Comparison of ENCODE assay signal across 1 cellular context in the genomic region with DNA sequence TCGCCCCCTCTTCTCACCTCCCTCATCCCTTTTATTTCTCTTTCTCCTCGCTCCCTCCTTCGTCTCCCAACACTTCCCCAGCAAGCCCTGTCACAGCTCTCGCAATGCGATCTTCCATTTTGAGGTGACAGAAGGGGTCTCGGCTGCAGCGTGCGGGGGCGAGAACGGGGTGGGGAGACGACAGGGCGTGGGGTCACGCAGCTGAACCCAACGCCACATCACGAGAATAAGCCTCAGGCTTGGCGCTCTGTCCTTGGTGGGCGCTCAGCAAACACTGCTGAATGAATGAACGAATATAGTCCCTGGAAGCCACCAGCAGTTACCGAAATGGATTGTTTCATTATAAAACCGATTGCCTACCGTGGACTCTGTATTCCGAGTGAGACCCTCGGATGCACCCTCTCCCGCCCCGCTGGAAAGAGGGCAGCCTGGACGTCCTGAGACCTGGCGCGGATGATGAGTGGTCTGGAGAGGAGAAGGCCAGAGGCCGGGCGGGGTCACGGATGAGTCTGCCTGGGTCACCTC.
TF ChIP-seq lines count a peak whose summit lies in the region.

No MANE protein-coding gene starts in this region.

TF ChIP-seq in GM23338, 12 proteins besides CTCF, POLR2A, EP300 and RAD21 (continued from another document):
- TF ChIP-seq, protein P1, sequence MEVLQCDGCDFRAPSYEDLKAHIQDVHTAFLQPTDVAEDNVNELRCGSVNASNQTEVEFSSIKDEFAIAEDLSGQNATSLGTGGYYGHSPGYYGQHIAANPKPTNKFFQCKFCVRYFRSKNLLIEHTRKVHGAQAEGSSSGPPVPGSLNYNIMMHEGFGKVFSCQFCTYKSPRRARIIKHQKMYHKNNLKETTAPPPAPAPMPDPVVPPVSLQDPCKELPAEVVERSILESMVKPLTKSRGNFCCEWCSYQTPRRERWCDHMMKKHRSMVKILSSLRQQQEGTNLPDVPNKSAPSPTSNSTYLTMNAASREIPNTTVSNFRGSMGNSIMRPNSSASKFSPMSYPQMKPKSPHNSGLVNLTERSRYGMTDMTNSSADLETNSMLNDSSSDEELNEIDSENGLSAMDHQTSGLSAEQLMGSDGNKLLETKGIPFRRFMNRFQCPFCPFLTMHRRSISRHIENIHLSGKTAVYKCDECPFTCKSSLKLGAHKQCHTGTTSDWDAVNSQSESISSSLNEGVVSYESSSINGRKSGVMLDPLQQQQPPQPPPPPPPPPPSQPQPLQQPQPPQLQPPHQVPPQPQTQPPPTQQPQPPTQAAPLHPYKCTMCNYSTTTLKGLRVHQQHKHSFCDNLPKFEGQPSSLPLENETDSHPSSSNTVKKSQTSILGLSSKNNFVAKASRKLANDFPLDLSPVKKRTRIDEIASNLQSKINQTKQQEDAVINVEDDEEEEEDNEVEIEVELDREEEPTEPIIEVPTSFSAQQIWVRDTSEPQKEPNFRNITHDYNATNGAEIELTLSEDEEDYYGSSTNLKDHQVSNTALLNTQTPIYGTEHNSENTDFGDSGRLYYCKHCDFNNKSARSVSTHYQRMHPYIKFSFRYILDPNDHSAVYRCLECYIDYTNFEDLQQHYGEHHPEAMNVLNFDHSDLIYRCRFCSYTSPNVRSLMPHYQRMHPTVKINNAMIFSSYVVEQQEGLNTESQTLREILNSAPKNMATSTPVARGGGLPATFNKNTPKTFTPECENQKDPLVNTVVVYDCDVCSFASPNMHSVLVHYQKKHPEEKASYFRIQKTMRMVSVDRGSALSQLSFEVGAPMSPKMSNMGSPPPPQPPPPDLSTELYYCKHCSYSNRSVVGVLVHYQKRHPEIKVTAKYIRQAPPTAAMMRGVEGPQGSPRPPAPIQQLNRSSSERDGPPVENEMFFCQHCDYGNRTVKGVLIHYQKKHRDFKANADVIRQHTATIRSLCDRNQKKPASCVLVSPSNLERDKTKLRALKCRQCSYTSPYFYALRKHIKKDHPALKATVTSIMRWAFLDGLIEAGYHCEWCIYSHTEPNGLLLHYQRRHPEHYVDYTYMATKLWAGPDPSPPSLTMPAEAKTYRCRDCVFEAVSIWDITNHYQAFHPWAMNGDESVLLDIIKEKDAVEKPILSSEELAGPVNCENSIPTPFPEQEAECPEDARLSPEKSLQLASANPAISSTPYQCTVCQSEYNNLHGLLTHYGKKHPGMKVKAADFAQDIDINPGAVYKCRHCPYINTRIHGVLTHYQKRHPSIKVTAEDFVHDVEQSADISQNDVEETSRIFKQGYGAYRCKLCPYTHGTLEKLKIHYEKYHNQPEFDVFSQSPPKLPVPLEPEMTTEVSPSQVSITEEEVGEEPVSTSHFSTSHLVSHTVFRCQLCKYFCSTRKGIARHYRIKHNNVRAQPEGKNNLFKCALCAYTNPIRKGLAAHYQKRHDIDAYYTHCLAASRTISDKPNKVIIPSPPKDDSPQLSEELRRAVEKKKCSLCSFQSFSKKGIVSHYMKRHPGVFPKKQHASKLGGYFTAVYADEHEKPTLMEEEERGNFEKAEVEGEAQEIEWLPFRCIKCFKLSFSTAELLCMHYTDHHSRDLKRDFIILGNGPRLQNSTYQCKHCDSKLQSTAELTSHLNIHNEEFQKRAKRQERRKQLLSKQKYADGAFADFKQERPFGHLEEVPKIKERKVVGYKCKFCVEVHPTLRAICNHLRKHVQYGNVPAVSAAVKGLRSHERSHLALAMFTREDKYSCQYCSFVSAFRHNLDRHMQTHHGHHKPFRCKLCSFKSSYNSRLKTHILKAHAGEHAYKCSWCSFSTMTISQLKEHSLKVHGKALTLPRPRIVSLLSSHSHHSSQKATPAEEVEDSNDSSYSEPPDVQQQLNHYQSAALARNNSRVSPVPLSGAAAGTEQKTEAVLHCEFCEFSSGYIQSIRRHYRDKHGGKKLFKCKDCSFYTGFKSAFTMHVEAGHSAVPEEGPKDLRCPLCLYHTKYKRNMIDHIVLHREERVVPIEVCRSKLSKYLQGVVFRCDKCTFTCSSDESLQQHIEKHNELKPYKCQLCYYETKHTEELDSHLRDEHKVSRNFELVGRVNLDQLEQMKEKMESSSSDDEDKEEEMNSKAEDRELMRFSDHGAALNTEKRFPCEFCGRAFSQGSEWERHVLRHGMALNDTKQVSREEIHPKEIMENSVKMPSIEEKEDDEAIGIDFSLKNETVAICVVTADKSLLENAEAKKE (CRISPR knock-in tag; IDR thresholded peaks at IDR 0.05) = no peak
- TF ChIP-seq, protein P2, sequence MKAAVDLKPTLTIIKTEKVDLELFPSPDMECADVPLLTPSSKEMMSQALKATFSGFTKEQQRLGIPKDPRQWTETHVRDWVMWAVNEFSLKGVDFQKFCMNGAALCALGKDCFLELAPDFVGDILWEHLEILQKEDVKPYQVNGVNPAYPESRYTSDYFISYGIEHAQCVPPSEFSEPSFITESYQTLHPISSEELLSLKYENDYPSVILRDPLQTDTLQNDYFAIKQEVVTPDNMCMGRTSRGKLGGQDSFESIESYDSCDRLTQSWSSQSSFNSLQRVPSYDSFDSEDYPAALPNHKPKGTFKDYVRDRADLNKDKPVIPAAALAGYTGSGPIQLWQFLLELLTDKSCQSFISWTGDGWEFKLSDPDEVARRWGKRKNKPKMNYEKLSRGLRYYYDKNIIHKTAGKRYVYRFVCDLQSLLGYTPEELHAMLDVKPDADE (IDR thresholded peaks at IDR 0.05) = no peak
- TF ChIP-seq, protein P3, sequence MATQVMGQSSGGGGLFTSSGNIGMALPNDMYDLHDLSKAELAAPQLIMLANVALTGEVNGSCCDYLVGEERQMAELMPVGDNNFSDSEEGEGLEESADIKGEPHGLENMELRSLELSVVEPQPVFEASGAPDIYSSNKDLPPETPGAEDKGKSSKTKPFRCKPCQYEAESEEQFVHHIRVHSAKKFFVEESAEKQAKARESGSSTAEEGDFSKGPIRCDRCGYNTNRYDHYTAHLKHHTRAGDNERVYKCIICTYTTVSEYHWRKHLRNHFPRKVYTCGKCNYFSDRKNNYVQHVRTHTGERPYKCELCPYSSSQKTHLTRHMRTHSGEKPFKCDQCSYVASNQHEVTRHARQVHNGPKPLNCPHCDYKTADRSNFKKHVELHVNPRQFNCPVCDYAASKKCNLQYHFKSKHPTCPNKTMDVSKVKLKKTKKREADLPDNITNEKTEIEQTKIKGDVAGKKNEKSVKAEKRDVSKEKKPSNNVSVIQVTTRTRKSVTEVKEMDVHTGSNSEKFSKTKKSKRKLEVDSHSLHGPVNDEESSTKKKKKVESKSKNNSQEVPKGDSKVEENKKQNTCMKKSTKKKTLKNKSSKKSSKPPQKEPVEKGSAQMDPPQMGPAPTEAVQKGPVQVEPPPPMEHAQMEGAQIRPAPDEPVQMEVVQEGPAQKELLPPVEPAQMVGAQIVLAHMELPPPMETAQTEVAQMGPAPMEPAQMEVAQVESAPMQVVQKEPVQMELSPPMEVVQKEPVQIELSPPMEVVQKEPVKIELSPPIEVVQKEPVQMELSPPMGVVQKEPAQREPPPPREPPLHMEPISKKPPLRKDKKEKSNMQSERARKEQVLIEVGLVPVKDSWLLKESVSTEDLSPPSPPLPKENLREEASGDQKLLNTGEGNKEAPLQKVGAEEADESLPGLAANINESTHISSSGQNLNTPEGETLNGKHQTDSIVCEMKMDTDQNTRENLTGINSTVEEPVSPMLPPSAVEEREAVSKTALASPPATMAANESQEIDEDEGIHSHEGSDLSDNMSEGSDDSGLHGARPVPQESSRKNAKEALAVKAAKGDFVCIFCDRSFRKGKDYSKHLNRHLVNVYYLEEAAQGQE (IDR thresholded peaks at IDR 0.05; ENCODE audit: unreplicated experiment) = no peak
